ENCODE assay signal across 8 cellular contexts in genomic region chrX:148156986-148157385, GRCh38.
"Had no signal": no experiment of that assay in that cellular context is flagged by ENCODE, and none has a peak within 500 bp of the region (broad histone marks: within the 10 kb centered on the region; RNA-seq: fewer than 3 reads in every experiment).

No MANE protein-coding gene starts in this region.

- H3K9me3 Mint-ChIP-seq: GM23338 had no signal

- H3K27ac Mint-ChIP-seq: GM23338, H9, HFFc6 had no signal

- H3K4me3 Mint-ChIP-seq: GM23338, H9, HFFc6 had no signal

- ATAC-seq: GM23338, HCT116 had no signal

- DNase-seq: GM23248, GOT3, H7, H9, HCEC 1CT, HFFc6 had no signal
